In genomic region chr19:51168571-51169282, GRCh38 we compare ENCODE assay signal across 1 cellular context.
TF ChIP-seq lines count a peak whose summit lies in the region.

No MANE protein-coding gene starts in this region.

TF ChIP-seq in HCT116, 20 proteins besides CTCF, POLR2A, EP300 and RAD21 (continued from another document):
- TF ChIP-seq FOSL1 (IDR thresholded peaks at IDR 0.05; ENCODE audit: low read depth) (no peak), TCF7L2 (IDR thresholded peaks at IDR 0.05; ENCODE audit: borderline replicate concordance, extremely low read depth, insufficient read depth, insufficient read length) (no peak), SP1 (IDR thresholded peaks at IDR 0.05; ENCODE audit: low read depth) (no peak), REST (IDR thresholded peaks at IDR 0.05; ENCODE audit: low read depth) (no peak), JUND (IDR thresholded peaks at IDR 0.05) (no peak), SRF (IDR thresholded peaks at IDR 0.05; ENCODE audit: low read depth) (no peak), ELF1 (IDR thresholded peaks at IDR 0.05; ENCODE audit: borderline replicate concordance, low read depth) (no peak), POLR2AphosphoS5 (IDR thresholded peaks at IDR 0.05; ENCODE audit: low read depth, low read length) (no peak)
- TF ChIP-seq, protein P1, sequence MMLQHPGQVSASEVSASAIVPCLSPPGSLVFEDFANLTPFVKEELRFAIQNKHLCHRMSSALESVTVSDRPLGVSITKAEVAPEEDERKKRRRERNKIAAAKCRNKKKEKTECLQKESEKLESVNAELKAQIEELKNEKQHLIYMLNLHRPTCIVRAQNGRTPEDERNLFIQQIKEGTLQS (IDR thresholded peaks at IDR 0.05), result no peak
- TF ChIP-seq, protein P2, sequence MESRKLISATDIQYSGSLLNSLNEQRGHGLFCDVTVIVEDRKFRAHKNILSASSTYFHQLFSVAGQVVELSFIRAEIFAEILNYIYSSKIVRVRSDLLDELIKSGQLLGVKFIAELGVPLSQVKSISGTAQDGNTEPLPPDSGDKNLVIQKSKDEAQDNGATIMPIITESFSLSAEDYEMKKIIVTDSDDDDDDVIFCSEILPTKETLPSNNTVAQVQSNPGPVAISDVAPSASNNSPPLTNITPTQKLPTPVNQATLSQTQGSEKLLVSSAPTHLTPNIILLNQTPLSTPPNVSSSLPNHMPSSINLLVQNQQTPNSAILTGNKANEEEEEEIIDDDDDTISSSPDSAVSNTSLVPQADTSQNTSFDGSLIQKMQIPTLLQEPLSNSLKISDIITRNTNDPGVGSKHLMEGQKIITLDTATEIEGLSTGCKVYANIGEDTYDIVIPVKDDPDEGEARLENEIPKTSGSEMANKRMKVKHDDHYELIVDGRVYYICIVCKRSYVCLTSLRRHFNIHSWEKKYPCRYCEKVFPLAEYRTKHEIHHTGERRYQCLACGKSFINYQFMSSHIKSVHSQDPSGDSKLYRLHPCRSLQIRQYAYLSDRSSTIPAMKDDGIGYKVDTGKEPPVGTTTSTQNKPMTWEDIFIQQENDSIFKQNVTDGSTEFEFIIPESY (IDR thresholded peaks at IDR 0.05; ENCODE audit: extremely low read depth, insufficient replicate concordance, low read length), result no peak
TF ChIP-seq in HCT116: peak in this region for 0.
